Comparison of ENCODE assay signal across 13 cellular contexts in genomic region chr11:126410649-126411048, GRCh38. TPM values are rescaled to one million over a fixed set of nuclear protein-coding genes. Genes with fewer than 3 reads are reported as not detected.
A peak's percentile ranks its signal among the peaks of the same experiment; 100 is the strongest.
DNase-seq lines count a peak whose midpoint lies in the region; ATAC-seq and TF ChIP-seq lines count a peak whose summit lies in the region.
"Had no signal": no experiment of that assay in that cellular context is flagged by ENCODE, and none has a peak within 500 bp of the region (broad histone marks: within the 10 kb centered on the region; RNA-seq: fewer than 3 reads in every experiment).

No MANE protein-coding gene starts in this region.

- peaks cover 6% of the 10 kb centered on the region for H3K4me1 ChIP-seq in colonic mucosa
- H3K4me1 ChIP-seq in right atrium auricular region = peaks cover 0 to 84% of the 10 kb centered on the region in 2 donors
- H3K4me1 ChIP-seq in sigmoid colon = peaks cover 0 to 42% (median 36%) of the 10 kb centered on the region in 4 donors
- no peaks in the 10 kb centered on the region for H3K4me1 ChIP-seq in right lobe of liver

- DNase-seq in GM03348 (ENCODE audit: low spot score) = peak; percentile 90
- no peak for DNase-seq in colonic mucosa
- peak; percentile 82 for DNase-seq in right atrium auricular region (ENCODE audit: low spot score)
- peak; percentile 84 for DNase-seq in sigmoid colon
- DNase-seq in right lobe of liver = no peak
- DNase-seq in GOT3 (lab: John Stamatoyannopoulos, UW) = no peak
- DNase-seq in NCI-H774 (lab: John Stamatoyannopoulos, UW) = no peak
- DNase-seq: effector CD8-positive, alpha-beta T cell; naive B cell; NCI-H1048; NCI-H2227 treated with DMSO at 0.1 percent for 48 hours had no signal

- 67 to 74% methylated on average over 6 of the region's 6 CpGs for WGBS in sigmoid colon, 2 donors
- 59% methylated on average over 6 of the region's 6 CpGs for WGBS in right lobe of liver (ENCODE audit: insufficient coverage, low coverage, low lambda C conversion rate, missing lambda C conversion rate)

- TF ChIP-seq CTCF in colonic mucosa (IDR thresholded peaks at IDR 0.05) = no peak
- TF ChIP-seq CTCF in right atrium auricular region (IDR thresholded peaks at IDR 0.05) = no peak
- TF ChIP-seq CTCF in sigmoid colon (IDR thresholded peaks at IDR 0.05) = no peak
- no peak for TF ChIP-seq CTCF in right lobe of liver (IDR thresholded peaks at IDR 0.05)

- TF ChIP-seq POLR2A in sigmoid colon (IDR thresholded peaks at IDR 0.05) (no peak), right lobe of liver (IDR thresholded peaks at IDR 0.05) (no peak)

- no peak for ATAC-seq in right lobe of liver
- ATAC-seq in GM21423 (IDR thresholded peaks at IDR 0.05; ENCODE audit: unreplicated experiment) = no peak
- ATAC-seq: stimulated activated effector memory CD8-positive, alpha-beta T cell treated with anti-CD3 and anti-CD28 coated beads, Interleukin-12 subunit alpha, Interleukin-12 subunit beta, amount 100 ng/mL, for 72 hours had no signal

- H3K4me3 ChIP-seq in colonic mucosa = no peak overlapping the region
- no peak overlapping the region for H3K4me3 ChIP-seq in right atrium auricular region
- H3K4me3 ChIP-seq in sigmoid colon = no peak overlapping the region
- no peak overlapping the region for H3K4me3 ChIP-seq in right lobe of liver

- H3K9ac ChIP-seq in colonic mucosa (ENCODE audit: low read depth in 2 of 2, low read length in 2 of 2) = no peak overlapping the region

- peaks cover 6% of the 10 kb centered on the region for H3K36me3 ChIP-seq in colonic mucosa
- H3K36me3 ChIP-seq in right atrium auricular region = peaks cover 44% of the 10 kb centered on the region
- H3K36me3 ChIP-seq in sigmoid colon = peaks cover 0 to 50% (median 17%) of the 10 kb centered on the region in 4 donors
- peaks cover 0 to 17% (median 5%) of the 10 kb centered on the region in 4 donors for H3K36me3 ChIP-seq in right lobe of liver

- no peak for TF ChIP-seq EP300 in sigmoid colon (IDR thresholded peaks at IDR 0.05)

- H3K27ac ChIP-seq in colonic mucosa (peak overlapping the region; percentile 34), right atrium auricular region (peak overlapping the region; percentile 88 to 94), sigmoid colon (peak overlapping the region; percentile 42 to 65 (median 61)), right lobe of liver (no peak overlapping the region)

- H3K9me3 ChIP-seq in colonic mucosa (no peaks in the 10 kb centered on the region), right atrium auricular region (no peaks in the 10 kb centered on the region), sigmoid colon (no peaks in the 10 kb centered on the region), right lobe of liver (no peaks in the 10 kb centered on the region)

- intact Hi-C loops in colonic mucosa (cut with DNase I) (no loop called here), sigmoid colon (cut with DNase I) (loop anchor here (10.0 kb wide), 2 partner anchors 296 to 516 kb away; no protein-coding TSS in a partner anchor), right lobe of liver (cut with DNase I) (no loop called here)

- H3K27me3 ChIP-seq in colonic mucosa (no peaks in the 10 kb centered on the region), right atrium auricular region (no peaks in the 10 kb centered on the region), sigmoid colon (no peaks in the 10 kb centered on the region), right lobe of liver (no peaks in the 10 kb centered on the region)

RNA-seq across cellular contexts. Expression of gene ST3GAL4, which starts 55.2 kb away (rescaled TPM):
- 100 to 1,000 TPM; 123 to 304 TPM for total RNA-seq in colonic mucosa
- total RNA-seq in right atrium auricular region = 100 to 1,000 TPM in 1 of 2 donors, 10 to 100 TPM in 1; 67.5 to 103 TPM
- 10 to 100 TPM; 43.1 to 69.2 (median 45.5) TPM for total RNA-seq in sigmoid colon
- 100 to 1,000 TPM; 211 to 336 (median 268) TPM for polyA plus RNA-seq in sigmoid colon
- 10 to 100 TPM in 4 of 6 experiments, 1 to 10 TPM in 2; 7.0 to 25.6 (median 17.5) TPM for total RNA-seq in right lobe of liver

Comparison
In these comparisons a context has a peak if more than half of its experiments do, and no peak if none do; other contexts are left out.
1. DNase-seq: peak in GM03348 (single experiment), right atrium auricular region (single experiment) and sigmoid colon (single experiment); none in colonic mucosa (single experiment), right lobe of liver (0 of 3), GOT3 (single experiment) and NCI-H774 (single experiment).
2. H3K27ac ChIP-seq: peak in colonic mucosa (single experiment), right atrium auricular region (2 of 2) and sigmoid colon (4 of 4); none in right lobe of liver (0 of 3).